ENCODE assay signal across 15 cellular contexts in the genomic region with DNA sequence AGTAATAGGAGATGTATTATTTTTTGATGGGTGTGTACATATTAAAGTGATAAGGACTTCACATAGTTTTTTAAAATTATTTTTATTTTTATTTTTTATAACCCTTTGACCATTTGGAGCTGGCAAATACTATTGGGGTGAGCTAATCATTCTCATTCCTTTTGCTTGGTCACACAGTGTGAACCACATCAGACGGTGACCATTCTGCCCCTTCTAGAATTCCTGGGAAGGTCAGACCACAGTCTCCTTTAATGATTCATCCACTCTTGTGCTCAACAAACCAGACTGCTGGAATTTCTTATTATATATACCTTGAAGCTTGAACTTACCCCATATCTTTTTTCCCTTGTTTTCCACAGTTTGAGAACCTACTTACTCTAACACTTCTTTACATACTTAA. TPM values are rescaled to one million over a fixed set of nuclear protein-coding genes. Genes with fewer than 3 reads are reported as not detected.
DNase-seq lines count a peak whose midpoint lies in the region; ATAC-seq and TF ChIP-seq lines count a peak whose summit lies in the region.
"Had no signal": no experiment of that assay in that cellular context is flagged by ENCODE, and none has a peak within 500 bp of the region (broad histone marks: within the 10 kb centered on the region; RNA-seq: fewer than 3 reads in every experiment).

No MANE protein-coding gene starts in this region.

- TF ChIP-seq POLR2A in upper lobe of left lung (IDR thresholded peaks at IDR 0.05) = no peak

- no peaks in the 10 kb centered on the region for H3K4me1 Mint-ChIP-seq in activated naive CD8-positive, alpha-beta T cell treated with anti-CD3 and anti-CD28 coated beads, Interleukin-2, amount 50 U/mL, for 24 hours
- peaks cover 5% of the 10 kb centered on the region for H3K4me1 Mint-ChIP-seq in progenitor cell of endocrine pancreas (ENCODE audit: low read depth)

- H3K79me2 ChIP-seq in SK-N-SH (ENCODE audit: insufficient read depth) = no peaks in the 10 kb centered on the region

- H3K9me3 Mint-ChIP-seq in activated naive CD8-positive, alpha-beta T cell treated with anti-CD3 and anti-CD28 coated beads, Interleukin-2, amount 50 U/mL, for 24 hours = peaks cover 6% of the 10 kb centered on the region
- no peaks in the 10 kb centered on the region for H3K9me3 Mint-ChIP-seq in progenitor cell of endocrine pancreas (ENCODE audit: low read depth)

- WGBS in SK-N-SH (ENCODE audit: low lambda C conversion rate) = 8% methylated on average over 1 of the region's 1 CpG
- 57 to 71% methylated on average over 1 of the region's 1 CpG for WGBS in upper lobe of left lung, 2 donors

- H3K27me3 ChIP-seq in SK-N-SH (ENCODE audit: insufficient read depth) (no peaks in the 10 kb centered on the region), upper lobe of left lung (no peaks in the 10 kb centered on the region)
- H3K27me3 ChIP-seq: neutrophil had no signal

- TF ChIP-seq CTCF in SK-N-SH (IDR thresholded peaks at IDR 0.05) (no peak), foreskin fibroblast (IDR thresholded peaks at IDR 0.05; ENCODE audit: low read depth, low read length) (no peak), upper lobe of left lung (IDR thresholded peaks at IDR 0.05) (no peak), progenitor cell of endocrine pancreas (IDR thresholded peaks at IDR 0.05; ENCODE audit: unreplicated experiment) (no peak)

- no peaks in the 10 kb centered on the region for H3K36me3 Mint-ChIP-seq in activated naive CD8-positive, alpha-beta T cell treated with anti-CD3 and anti-CD28 coated beads, Interleukin-2, amount 50 U/mL, for 24 hours (ENCODE audit: low read depth)
- H3K36me3 Mint-ChIP-seq in progenitor cell of endocrine pancreas (ENCODE audit: insufficient read depth) = no peaks in the 10 kb centered on the region

- CTCF ChIA-PET in SK-N-SH (lab: Yijun Ruan, JAX) = no interaction called here

- DNase-seq in HCEC 1CT = peak; percentile 62
- no peak for DNase-seq in SK-N-SH
- peak; percentile 45 to 88 for DNase-seq in foreskin fibroblast
- DNase-seq in upper lobe of left lung = no peak
- no peak for DNase-seq in activated naive CD8-positive, alpha-beta T cell treated with anti-CD3 and anti-CD28 coated beads, Interleukin-2, amount 50 U/mL, for 24 hours
- DNase-seq in iPS-NIHi7 (ENCODE audit: extremely low spot score) = no peak
- DNase-seq in progenitor cell of endocrine pancreas (ENCODE audit: low spot score, unreplicated experiment) = no peak
- DNase-seq: activated CD4-positive, alpha-beta T cell treated with anti-CD3 and anti-CD28 coated beads for 4 hours; activated naive CD4-positive, alpha-beta T cell; DND-41; effector CD8-positive, alpha-beta T cell; KG1; NCI-H2227 treated with DMSO at 0.1 percent for 48 hours had no signal

- no peaks in the 10 kb centered on the region for H3K27me3 Mint-ChIP-seq in activated naive CD8-positive, alpha-beta T cell treated with anti-CD3 and anti-CD28 coated beads, Interleukin-2, amount 50 U/mL, for 24 hours
- H3K27me3 Mint-ChIP-seq in progenitor cell of endocrine pancreas = no peaks in the 10 kb centered on the region

- H4K20me1 ChIP-seq in SK-N-SH (ENCODE audit: insufficient read depth) = no peaks in the 10 kb centered on the region

- H3K36me3 ChIP-seq in SK-N-SH (replicated peaks in 1 of 2; ENCODE audit: control insufficient read depth in 1 of 2, insufficient read depth in 2 of 2, low read length in 1 of 2) (no peaks in the 10 kb centered on the region), upper lobe of left lung (no peaks in the 10 kb centered on the region)
- H3K36me3 ChIP-seq: neutrophil had no signal

- peak; percentile 67 for ATAC-seq in upper lobe of left lung (ENCODE audit: low FRiP score in 2 of 2)
- ATAC-seq in activated naive CD8-positive, alpha-beta T cell treated with anti-CD3 and anti-CD28 coated beads, Interleukin-2, amount 50 U/mL, for 24 hours = no peak

- 0 out of 2 replicates have a peak overlapping the region, but pooled peaks have one; percentile 39 for H2AFZ ChIP-seq in SK-N-SH (ENCODE audit: low read depth)

- H3F3A ChIP-seq in SK-N-SH (replicated peaks; ENCODE audit: insufficient read depth) = no peaks in the 10 kb centered on the region

- H3K9ac ChIP-seq in SK-N-SH = no peak overlapping the region; the same call in 1 of the 2 replicates

- no peaks in the 10 kb centered on the region for H3K9me2 ChIP-seq in SK-N-SH

- no peak overlapping the region for H3K4me3 Mint-ChIP-seq in activated naive CD8-positive, alpha-beta T cell treated with anti-CD3 and anti-CD28 coated beads, Interleukin-2, amount 50 U/mL, for 24 hours
- H3K4me3 Mint-ChIP-seq in progenitor cell of endocrine pancreas (ENCODE audit: low read depth) = no peak overlapping the region

- H3K4me3 ChIP-seq in SK-N-SH (ENCODE audit: low read depth in 2 of 2, low read length in 1 of 2) (no peak overlapping the region), foreskin fibroblast (ENCODE audit: low read depth in 1 of 2, low read length in 2 of 2) (no peak overlapping the region), upper lobe of left lung (no peak overlapping the region)

- H3K27ac Mint-ChIP-seq in activated naive CD8-positive, alpha-beta T cell treated with anti-CD3 and anti-CD28 coated beads, Interleukin-2, amount 50 U/mL, for 24 hours = no peak overlapping the region
- no peak overlapping the region for H3K27ac Mint-ChIP-seq in progenitor cell of endocrine pancreas

- no peak overlapping the region for H3K4me2 ChIP-seq in SK-N-SH

- H3K4me1 ChIP-seq in SK-N-SH (ENCODE audit: control insufficient read depth in 1 of 2, insufficient read depth in 2 of 2, low read depth in 1 of 2, low read length in 1 of 2) = peaks cover 5 to 9% of the 10 kb centered on the region in 2 experiments; a peak in 3 of 4 replicates
- H3K4me1 ChIP-seq in upper lobe of left lung = no peaks in the 10 kb centered on the region

- TF ChIP-seq EP300 in SK-N-SH (IDR thresholded peaks at IDR 0.05; ENCODE audit: borderline replicate concordance in 1 of 2, low read depth in 1 of 2, low read length in 1 of 2) (peak in 1 of 2 experiments; percentile 61; a peak in 1 of 4 replicates), upper lobe of left lung (IDR thresholded peaks at IDR 0.05) (no peak)

- POLR2A ChIA-PET in SK-N-SH (lab: Yijun Ruan, JAX) = no interaction called here

- peak overlapping the region in 1 of 2 experiments; percentile 51; a peak in 2 of 4 replicates for H3K27ac ChIP-seq in SK-N-SH (ENCODE audit: low read depth in 2 of 2, low read length in 1 of 2)
- no peak overlapping the region for H3K27ac ChIP-seq in upper lobe of left lung
- H3K27ac ChIP-seq: neutrophil had no signal

- H3K9me3 ChIP-seq in SK-N-SH (no peaks in the 10 kb centered on the region), upper lobe of left lung (no peaks in the 10 kb centered on the region)
- H3K9me3 ChIP-seq: neutrophil had no signal

- TF ChIP-seq RAD21 in SK-N-SH (IDR thresholded peaks at IDR 0.05; ENCODE audit: low read length) = no peak

TF ChIP-seq in SK-N-SH, 30 proteins besides CTCF, POLR2A, EP300 and RAD21 (continues in another document):
- no peak for TF ChIP-seq NRF1 (IDR thresholded peaks at IDR 0.05; ENCODE audit: low read depth, low read length)
- TF ChIP-seq CHD2 (IDR thresholded peaks at IDR 0.05; ENCODE audit: low read length, partially characterized antibody) = no peak
- TF ChIP-seq SIN3A (IDR thresholded peaks at IDR 0.05; ENCODE audit: borderline replicate concordance, low read depth, low read length) = no peak
- no peak for TF ChIP-seq GABPA (IDR thresholded peaks at IDR 0.05; ENCODE audit: low read depth)
- TF ChIP-seq ELF1 (IDR thresholded peaks at IDR 0.05) = no peak
- TF ChIP-seq, protein P1, sequence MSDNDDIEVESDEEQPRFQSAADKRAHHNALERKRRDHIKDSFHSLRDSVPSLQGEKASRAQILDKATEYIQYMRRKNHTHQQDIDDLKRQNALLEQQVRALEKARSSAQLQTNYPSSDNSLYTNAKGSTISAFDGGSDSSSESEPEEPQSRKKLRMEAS (IDR thresholded peaks at IDR 0.05; ENCODE audit: low read depth) = 0 out of 2 replicates have a peak, but pooled peaks have one; percentile 33
- TF ChIP-seq, protein P2, sequence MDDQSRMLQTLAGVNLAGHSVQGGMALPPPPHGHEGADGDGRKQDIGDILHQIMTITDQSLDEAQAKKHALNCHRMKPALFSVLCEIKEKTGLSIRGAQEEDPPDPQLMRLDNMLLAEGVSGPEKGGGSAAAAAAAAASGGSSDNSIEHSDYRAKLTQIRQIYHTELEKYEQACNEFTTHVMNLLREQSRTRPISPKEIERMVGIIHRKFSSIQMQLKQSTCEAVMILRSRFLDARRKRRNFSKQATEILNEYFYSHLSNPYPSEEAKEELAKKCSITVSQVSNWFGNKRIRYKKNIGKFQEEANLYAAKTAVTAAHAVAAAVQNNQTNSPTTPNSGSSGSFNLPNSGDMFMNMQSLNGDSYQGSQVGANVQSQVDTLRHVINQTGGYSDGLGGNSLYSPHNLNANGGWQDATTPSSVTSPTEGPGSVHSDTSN (IDR thresholded peaks at IDR 0.05) = peak; percentile 45; the same call in 1 of the 2 replicates
- TF ChIP-seq, protein P3, sequence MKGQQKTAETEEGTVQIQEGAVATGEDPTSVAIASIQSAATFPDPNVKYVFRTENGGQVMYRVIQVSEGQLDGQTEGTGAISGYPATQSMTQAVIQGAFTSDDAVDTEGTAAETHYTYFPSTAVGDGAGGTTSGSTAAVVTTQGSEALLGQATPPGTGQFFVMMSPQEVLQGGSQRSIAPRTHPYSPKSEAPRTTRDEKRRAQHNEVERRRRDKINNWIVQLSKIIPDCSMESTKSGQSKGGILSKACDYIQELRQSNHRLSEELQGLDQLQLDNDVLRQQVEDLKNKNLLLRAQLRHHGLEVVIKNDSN (IDR thresholded peaks at IDR 0.05; ENCODE audit: borderline replicate concordance, low read depth) = no peak
- peak; percentile 77 for TF ChIP-seq JUND (IDR thresholded peaks at IDR 0.05)
- TF ChIP-seq MEF2A (IDR thresholded peaks at IDR 0.05; ENCODE audit: borderline replicate concordance, low read depth) = no peak
- TF ChIP-seq GATA2 (CRISPR knock-in tag; IDR thresholded peaks at IDR 0.05) = no peak
- TF ChIP-seq FOXM1 (IDR thresholded peaks at IDR 0.05; ENCODE audit: low read depth) = no peak
- TF ChIP-seq, protein P4, sequence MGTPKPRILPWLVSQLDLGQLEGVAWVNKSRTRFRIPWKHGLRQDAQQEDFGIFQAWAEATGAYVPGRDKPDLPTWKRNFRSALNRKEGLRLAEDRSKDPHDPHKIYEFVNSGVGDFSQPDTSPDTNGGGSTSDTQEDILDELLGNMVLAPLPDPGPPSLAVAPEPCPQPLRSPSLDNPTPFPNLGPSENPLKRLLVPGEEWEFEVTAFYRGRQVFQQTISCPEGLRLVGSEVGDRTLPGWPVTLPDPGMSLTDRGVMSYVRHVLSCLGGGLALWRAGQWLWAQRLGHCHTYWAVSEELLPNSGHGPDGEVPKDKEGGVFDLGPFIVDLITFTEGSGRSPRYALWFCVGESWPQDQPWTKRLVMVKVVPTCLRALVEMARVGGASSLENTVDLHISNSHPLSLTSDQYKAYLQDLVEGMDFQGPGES (IDR thresholded peaks at IDR 0.05; ENCODE audit: low read depth, low read length) = no peak
- peak; percentile 68 for TF ChIP-seq TCF12 (IDR thresholded peaks at IDR 0.05)

RNA-seq across cellular contexts. Expression of a gene that starts 23.9 kb away (rescaled TPM):
- polyA plus RNA-seq in SK-N-SH (2012; rRNA removed) = not detected in 2 replicates
- polyA plus RNA-seq in SK-N-SH (2012; cell fraction: cytosol; rRNA removed) = not detected in 2 replicates
- not detected in 2 replicates for polyA plus RNA-seq in SK-N-SH (2012; cell fraction: nucleus; rRNA removed)
- total RNA-seq in upper lobe of left lung (under 1 TPM in 1 of 6 donors, not detected in 5; 0.14 TPM), progenitor cell of endocrine pancreas (not detected in 2 replicates)
- total RNA-seq: temporal lobe had no signal

Comparison
In these comparisons a context has a peak if more than half of its experiments do, and no peak if none do; other contexts are left out.
1. DNase-seq: peak in HCEC 1CT (single experiment) and foreskin fibroblast (2 of 2); none in SK-N-SH (single experiment), upper lobe of left lung (0 of 2), activated naive CD8-positive, alpha-beta T cell treated with anti-CD3 and anti-CD28 coated beads, Interleukin-2, amount 50 U/mL, for 24 hours (single experiment), iPS-NIHi7 (single experiment) and progenitor cell of endocrine pancreas (single experiment).